ENCODE assay signal across 8 cellular contexts in the genomic region with DNA sequence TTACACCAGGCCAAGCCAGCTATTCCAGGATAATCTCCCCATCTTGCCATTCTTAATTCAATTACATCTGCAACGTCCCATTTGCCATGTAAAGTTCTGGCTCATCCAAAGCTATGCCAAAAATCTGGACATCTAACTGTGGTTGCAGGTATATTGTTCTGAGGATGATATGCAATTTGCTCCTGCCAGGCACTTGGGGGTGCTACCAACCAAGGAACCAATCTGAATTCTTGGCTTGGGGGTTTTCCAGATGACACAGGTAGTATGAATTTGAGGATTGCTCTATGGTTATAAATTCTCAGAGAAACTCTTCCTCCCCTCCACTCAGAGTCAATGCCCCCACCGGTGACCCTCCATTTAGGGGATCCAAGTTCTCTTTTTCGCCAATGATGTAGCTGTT. TPM values are rescaled to one million over a fixed set of nuclear protein-coding genes. Genes with fewer than 3 reads are reported as not detected.
DNase-seq lines count a peak whose midpoint lies in the region; ATAC-seq and TF ChIP-seq lines count a peak whose summit lies in the region.

No MANE protein-coding gene starts in this region.

- no peaks in the 10 kb centered on the region for H3K27me3 Mint-ChIP-seq in natural killer cell treated with Interleukin-12 subunit alpha and Interleukin-12 subunit beta and Interleukin-15 and Interleukin-18, amount 100 ng/mL, for 72 hours

- no peak for ATAC-seq in left ventricle myocardium superior
- ATAC-seq in left lobe of liver: no peak
- no peak for ATAC-seq in natural killer cell treated with Interleukin-12 subunit alpha and Interleukin-12 subunit beta and Interleukin-15 and Interleukin-18, amount 100 ng/mL, for 72 hours
- no peak for ATAC-seq in GM21528 (IDR thresholded peaks at IDR 0.05; ENCODE audit: low FRiP score, unreplicated experiment)

- H3K4me3 ChIP-seq in left ventricle myocardium inferior: no peak overlapping the region
- H3K4me3 ChIP-seq in SJCRH30: no peak overlapping the region
- H3K4me3 ChIP-seq in colonic mucosa: no peak overlapping the region
- H3K4me3 ChIP-seq in prostate gland: no peak overlapping the region

- peaks cover 0 to 6% of the 10 kb centered on the region in 2 donors for H3K4me1 Mint-ChIP-seq in natural killer cell treated with Interleukin-12 subunit alpha and Interleukin-12 subunit beta and Interleukin-15 and Interleukin-18, amount 100 ng/mL, for 72 hours (ENCODE audit: low read depth in 2 of 2)

- H3K36me3 ChIP-seq in left ventricle myocardium inferior (no peaks in the 10 kb centered on the region), SJCRH30 (no peaks in the 10 kb centered on the region), colonic mucosa (no peaks in the 10 kb centered on the region), prostate gland (no peaks in the 10 kb centered on the region)

- H3K4me1 ChIP-seq in left ventricle myocardium inferior: peaks cover 19% of the 10 kb centered on the region
- peaks cover 10% of the 10 kb centered on the region for H3K4me1 ChIP-seq in SJCRH30
- H3K4me1 ChIP-seq in colonic mucosa: no peaks in the 10 kb centered on the region
- no peaks in the 10 kb centered on the region for H3K4me1 ChIP-seq in prostate gland (replicated peaks)

- H3K9ac ChIP-seq in colonic mucosa (ENCODE audit: low read depth in 2 of 2, low read length in 2 of 2): no peak overlapping the region

- no peaks in the 10 kb centered on the region for H3K9me3 Mint-ChIP-seq in natural killer cell treated with Interleukin-12 subunit alpha and Interleukin-12 subunit beta and Interleukin-15 and Interleukin-18, amount 100 ng/mL, for 72 hours

- H3K27ac ChIP-seq in left ventricle myocardium inferior (replicated peaks) (no peak overlapping the region), SJCRH30 (no peak overlapping the region), colonic mucosa (no peak overlapping the region), prostate gland (no peak overlapping the region)

- no peak overlapping the region for H3K4me3 Mint-ChIP-seq in natural killer cell treated with Interleukin-12 subunit alpha and Interleukin-12 subunit beta and Interleukin-15 and Interleukin-18, amount 100 ng/mL, for 72 hours

- TF ChIP-seq CTCF in left ventricle myocardium inferior (IDR thresholded peaks at IDR 0.05; ENCODE audit: borderline replicate concordance) (peak; percentile 54), colonic mucosa (IDR thresholded peaks at IDR 0.05) (peak; percentile 43), prostate gland (IDR thresholded peaks at IDR 0.05) (peak in 3 of 4 experiments; percentile 12 to 29 (median 19))

- H3K27me3 ChIP-seq in left ventricle myocardium inferior (ENCODE audit: low read depth) (no peaks in the 10 kb centered on the region), SJCRH30 (no peaks in the 10 kb centered on the region), colonic mucosa (no peaks in the 10 kb centered on the region), prostate gland (replicated peaks; ENCODE audit: insufficient read depth) (no peaks in the 10 kb centered on the region)

- H3K9me3 ChIP-seq in left ventricle myocardium inferior (replicated peaks) (no peaks in the 10 kb centered on the region), SJCRH30 (replicated peaks) (no peaks in the 10 kb centered on the region; the same call in none of the 2 replicates), colonic mucosa (no peaks in the 10 kb centered on the region), prostate gland (no peaks in the 10 kb centered on the region)

- DNase-seq in left ventricle myocardium inferior (no peak), left ventricle myocardium superior (no peak), SJCRH30 (peak; percentile 36 to 60), colonic mucosa (peak; percentile 34), prostate gland (ENCODE audit: low spot score) (no peak), left lobe of liver (ENCODE audit: low spot score) (no peak)
- no peak for DNase-seq in natural killer cell treated with Interleukin-12 subunit alpha and Interleukin-12 subunit beta and Interleukin-15 and Interleukin-18, amount 100 ng/mL, for 72 hours (ENCODE audit: low spot score)

- TF ChIP-seq POLR2A in prostate gland (IDR thresholded peaks at IDR 0.05): no peak

- no peak overlapping the region for H3K27ac Mint-ChIP-seq in natural killer cell treated with Interleukin-12 subunit alpha and Interleukin-12 subunit beta and Interleukin-15 and Interleukin-18, amount 100 ng/mL, for 72 hours

- intact Hi-C loops in left ventricle myocardium inferior (cut with micrococcal nuclease): loop anchor here (10.0 kb wide), 2 partner anchors 222 to 432 kb away; no protein-coding TSS in a partner anchor
- intact Hi-C loops in left ventricle myocardium superior (cut with micrococcal nuclease): loop anchor here (10.0 kb wide), 1 partner anchor 432 kb away; no protein-coding TSS in a partner anchor
- intact Hi-C loops in colonic mucosa (cut with DNase I): loop anchor here (5.0 to 10.0 kb wide), 2 partner anchors 92 to 220 kb away; no protein-coding TSS in a partner anchor
- intact Hi-C loops in prostate gland (cut with DNase I): loop anchor here (10.0 kb wide), 1 partner anchor 222 kb away; no protein-coding TSS in a partner anchor

- 76% methylated on average over 3 of the region's 3 CpGs for WGBS in prostate gland

- no peaks in the 10 kb centered on the region for H3K36me3 Mint-ChIP-seq in natural killer cell treated with Interleukin-12 subunit alpha and Interleukin-12 subunit beta and Interleukin-15 and Interleukin-18, amount 100 ng/mL, for 72 hours

RNA-seq across cellular contexts. Expression of a gene that starts 33.0 kb away (rescaled TPM):
- 20.5 TPM for total RNA-seq in left ventricle myocardium inferior
- 19.5 TPM for total RNA-seq in left ventricle myocardium superior
- total RNA-seq in SJCRH30 (2014; rRNA removed; shearing (Covaris generic)): 0.15 and 0.20 TPM in 2 replicates
- total RNA-seq in colonic mucosa: 100 to 1,000 TPM in 1 of 2 donors, 10 to 100 TPM in 1; 64.6 to 144 TPM
- 10 to 100 TPM; 35.3 to 75.5 TPM for total RNA-seq in prostate gland
- 174 TPM for total RNA-seq in left lobe of liver
- total RNA-seq in natural killer cell treated with Interleukin-12 subunit alpha and Interleukin-12 subunit beta and Interleukin-15 and Interleukin-18, amount 100 ng/mL, for 72 hours: 1 to 10 TPM; 5.2 to 9.0 TPM

Comparison
In these comparisons a context has a peak if more than half of its experiments do, and no peak if none do; other contexts are left out.
1. DNase-seq: peak in SJCRH30 (2 of 2) and colonic mucosa (single experiment); none in left ventricle myocardium inferior (single experiment), left ventricle myocardium superior (single experiment), prostate gland (single experiment), left lobe of liver (single experiment) and natural killer cell treated with Interleukin-12 subunit alpha and Interleukin-12 subunit beta and Interleukin-15 and Interleukin-18, amount 100 ng/mL, for 72 hours (single experiment).
2. Peak in every context shown above with its lines, with median percentiles within 50 percentile points of each other: CTCF ChIP-seq.